ENCODE assay signal across 1 cellular context in genomic region chr9:129611302-129611800, GRCh38.
TF ChIP-seq lines count a peak whose summit lies in the region.

No MANE protein-coding gene starts in this region.

TF ChIP-seq in WTC11, 78 proteins besides CTCF, POLR2A, EP300 and RAD21 (continued from another document):
- TF ChIP-seq ERG (CRISPR knock-in tag; IDR thresholded peaks at IDR 0.05): no peak
